ENCODE assay signal across 1 cellular context in the genomic region with DNA sequence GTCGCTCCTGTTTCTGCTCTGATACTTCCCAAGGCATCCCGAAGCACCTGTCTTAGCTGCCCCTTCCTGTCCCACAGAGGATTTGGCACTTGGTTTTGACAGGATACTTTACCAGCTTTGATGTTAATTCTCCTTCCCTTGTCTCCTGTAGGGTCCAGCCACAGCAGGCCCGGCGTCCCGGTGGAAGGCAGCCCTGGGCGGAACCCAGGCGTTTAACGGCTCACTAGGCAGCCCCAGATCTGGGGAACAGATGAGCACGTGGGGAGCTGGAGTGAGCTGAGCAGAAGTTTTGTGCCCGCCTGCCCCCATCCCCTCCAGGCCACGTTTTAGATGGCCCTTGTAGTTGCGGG.
A peak's percentile ranks its signal among the peaks of the same experiment; 100 is the strongest.
TF ChIP-seq lines count a peak whose summit lies in the region.

No MANE protein-coding gene starts in this region.

TF ChIP-seq in Ishikawa, 13 proteins besides CTCF, POLR2A, EP300 and RAD21 (continued from another document):
- TF ChIP-seq, protein P1, sequence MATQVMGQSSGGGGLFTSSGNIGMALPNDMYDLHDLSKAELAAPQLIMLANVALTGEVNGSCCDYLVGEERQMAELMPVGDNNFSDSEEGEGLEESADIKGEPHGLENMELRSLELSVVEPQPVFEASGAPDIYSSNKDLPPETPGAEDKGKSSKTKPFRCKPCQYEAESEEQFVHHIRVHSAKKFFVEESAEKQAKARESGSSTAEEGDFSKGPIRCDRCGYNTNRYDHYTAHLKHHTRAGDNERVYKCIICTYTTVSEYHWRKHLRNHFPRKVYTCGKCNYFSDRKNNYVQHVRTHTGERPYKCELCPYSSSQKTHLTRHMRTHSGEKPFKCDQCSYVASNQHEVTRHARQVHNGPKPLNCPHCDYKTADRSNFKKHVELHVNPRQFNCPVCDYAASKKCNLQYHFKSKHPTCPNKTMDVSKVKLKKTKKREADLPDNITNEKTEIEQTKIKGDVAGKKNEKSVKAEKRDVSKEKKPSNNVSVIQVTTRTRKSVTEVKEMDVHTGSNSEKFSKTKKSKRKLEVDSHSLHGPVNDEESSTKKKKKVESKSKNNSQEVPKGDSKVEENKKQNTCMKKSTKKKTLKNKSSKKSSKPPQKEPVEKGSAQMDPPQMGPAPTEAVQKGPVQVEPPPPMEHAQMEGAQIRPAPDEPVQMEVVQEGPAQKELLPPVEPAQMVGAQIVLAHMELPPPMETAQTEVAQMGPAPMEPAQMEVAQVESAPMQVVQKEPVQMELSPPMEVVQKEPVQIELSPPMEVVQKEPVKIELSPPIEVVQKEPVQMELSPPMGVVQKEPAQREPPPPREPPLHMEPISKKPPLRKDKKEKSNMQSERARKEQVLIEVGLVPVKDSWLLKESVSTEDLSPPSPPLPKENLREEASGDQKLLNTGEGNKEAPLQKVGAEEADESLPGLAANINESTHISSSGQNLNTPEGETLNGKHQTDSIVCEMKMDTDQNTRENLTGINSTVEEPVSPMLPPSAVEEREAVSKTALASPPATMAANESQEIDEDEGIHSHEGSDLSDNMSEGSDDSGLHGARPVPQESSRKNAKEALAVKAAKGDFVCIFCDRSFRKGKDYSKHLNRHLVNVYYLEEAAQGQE (IDR thresholded peaks at IDR 0.05; ENCODE audit: low read depth), result no peak
- no peak for TF ChIP-seq FOXM1 (IDR thresholded peaks at IDR 0.05; ENCODE audit: borderline replicate concordance, low read depth)
- TF ChIP-seq NFIC (IDR thresholded peaks at IDR 0.05), result no peak
- TF ChIP-seq, protein P2, sequence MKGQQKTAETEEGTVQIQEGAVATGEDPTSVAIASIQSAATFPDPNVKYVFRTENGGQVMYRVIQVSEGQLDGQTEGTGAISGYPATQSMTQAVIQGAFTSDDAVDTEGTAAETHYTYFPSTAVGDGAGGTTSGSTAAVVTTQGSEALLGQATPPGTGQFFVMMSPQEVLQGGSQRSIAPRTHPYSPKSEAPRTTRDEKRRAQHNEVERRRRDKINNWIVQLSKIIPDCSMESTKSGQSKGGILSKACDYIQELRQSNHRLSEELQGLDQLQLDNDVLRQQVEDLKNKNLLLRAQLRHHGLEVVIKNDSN (IDR thresholded peaks at IDR 0.05), result 0 out of 2 replicates have a peak, but pooled peaks have one; percentile 4
